8 cellular contexts compared by ENCODE assay signal in the genomic region with DNA sequence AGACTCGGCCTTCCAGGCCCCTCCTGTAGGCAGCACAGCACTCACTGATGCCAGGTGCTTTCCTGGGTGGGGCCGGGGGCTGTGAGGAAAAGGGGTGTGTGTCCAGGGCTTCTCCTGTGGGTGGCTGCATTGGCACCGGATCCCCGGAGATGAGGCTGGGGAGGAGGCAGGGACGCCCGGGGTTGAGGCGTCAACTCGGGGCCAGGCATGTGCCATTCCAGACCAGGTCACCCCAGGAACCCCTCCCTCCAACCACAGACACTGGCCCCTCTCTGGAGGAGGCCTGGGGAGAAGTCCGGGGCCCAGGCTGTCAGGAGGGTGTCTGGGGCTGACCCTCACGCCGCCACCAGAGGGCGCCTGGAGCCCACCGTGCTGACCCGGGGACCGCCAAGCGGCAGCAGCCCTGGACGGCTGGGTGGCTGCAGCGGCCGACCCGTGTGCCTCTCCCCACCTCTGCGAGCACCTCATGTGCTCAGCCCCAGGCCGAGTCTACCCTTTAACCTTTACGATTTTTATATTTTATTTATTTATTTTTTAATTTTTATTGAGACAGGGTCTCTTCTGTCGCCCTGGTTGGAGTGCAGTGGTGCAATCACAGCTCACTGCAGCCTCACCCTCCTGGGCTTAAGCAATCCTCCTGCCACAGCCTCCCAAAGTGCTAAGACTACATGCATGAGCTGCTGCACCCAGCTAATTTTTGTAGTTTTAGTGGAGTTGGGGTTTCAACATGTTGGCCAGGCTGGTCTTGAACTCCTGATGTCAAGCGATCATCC. TPM values are rescaled to one million over a fixed set of nuclear protein-coding genes. Genes with fewer than 3 reads are reported as not detected.
A peak's percentile ranks its signal among the peaks of the same experiment; 100 is the strongest.
DNase-seq lines count a peak whose midpoint lies in the region.

No MANE protein-coding gene starts in this region.

- DNase-seq in DMS 273 (lab: John Stamatoyannopoulos, UW; ENCODE audit: unreplicated experiment) (peak; percentile 85), DMS 273 treated with DMSO at 0.1 percent for 48 hours (lab: John Stamatoyannopoulos, UW) (no peak), NCI-H1092 treated with DMSO at 0.1 percent for 48 hours (lab: John Stamatoyannopoulos, UW) (peak; percentile 53), caudate nucleus (lab: John Stamatoyannopoulos, UW) (peak in 52 of 61 donors; percentile 24 to 81 (median 49)), kidney glomerular epithelial cell (lab: John Stamatoyannopoulos, UW) (peak; percentile 56), ureter (ENCODE audit: low spot score) (no peak)
- peak; percentile 69 for DNase-seq in activated CD4-positive, alpha-beta T cell treated with anti-CD3 and anti-CD28 coated beads for 1 hour
- peak; percentile 83 for DNase-seq in stimulated activated CD4-positive, alpha-beta T cell treated with anti-CD3 and anti-CD28 coated beads, Interleukin-4, amount 100 ng/mL, for 24 hours

- H3K27ac ChIP-seq in caudate nucleus (ENCODE audit: low read depth, low read length): no peak overlapping the region

RNA-seq across cellular contexts. Expression of a gene that starts 3.2 kb away (rescaled TPM):
- 20.8 TPM for total RNA-seq in ureter

RNA-seq across cellular contexts. Expression of a gene that starts 6.1 kb away (rescaled TPM):
- 1.3 TPM for total RNA-seq in ureter

RNA-seq across cellular contexts. Expression of a gene that starts 9.2 kb away (rescaled TPM):
- total RNA-seq in ureter: 43.2 TPM

RNA-seq across cellular contexts. Expression of a gene that starts 14.5 kb away (rescaled TPM):
- total RNA-seq in ureter: 5.3 TPM

RNA-seq across cellular contexts. Expression of a gene that starts 15.2 kb away (rescaled TPM):
- total RNA-seq in ureter: 7.9 TPM

Comparison
In these comparisons a context has a peak if more than half of its experiments do, and no peak if none do; other contexts are left out.
1. DNase-seq: peak in DMS 273 (single experiment), NCI-H1092 treated with DMSO at 0.1 percent for 48 hours (single experiment), activated CD4-positive, alpha-beta T cell treated with anti-CD3 and anti-CD28 coated beads for 1 hour (single experiment), caudate nucleus (52 of 61), kidney glomerular epithelial cell (single experiment) and stimulated activated CD4-positive, alpha-beta T cell treated with anti-CD3 and anti-CD28 coated beads, Interleukin-4, amount 100 ng/mL, for 24 hours (single experiment); none in DMS 273 treated with DMSO at 0.1 percent for 48 hours (single experiment) and ureter (single experiment).